In the genomic region with DNA sequence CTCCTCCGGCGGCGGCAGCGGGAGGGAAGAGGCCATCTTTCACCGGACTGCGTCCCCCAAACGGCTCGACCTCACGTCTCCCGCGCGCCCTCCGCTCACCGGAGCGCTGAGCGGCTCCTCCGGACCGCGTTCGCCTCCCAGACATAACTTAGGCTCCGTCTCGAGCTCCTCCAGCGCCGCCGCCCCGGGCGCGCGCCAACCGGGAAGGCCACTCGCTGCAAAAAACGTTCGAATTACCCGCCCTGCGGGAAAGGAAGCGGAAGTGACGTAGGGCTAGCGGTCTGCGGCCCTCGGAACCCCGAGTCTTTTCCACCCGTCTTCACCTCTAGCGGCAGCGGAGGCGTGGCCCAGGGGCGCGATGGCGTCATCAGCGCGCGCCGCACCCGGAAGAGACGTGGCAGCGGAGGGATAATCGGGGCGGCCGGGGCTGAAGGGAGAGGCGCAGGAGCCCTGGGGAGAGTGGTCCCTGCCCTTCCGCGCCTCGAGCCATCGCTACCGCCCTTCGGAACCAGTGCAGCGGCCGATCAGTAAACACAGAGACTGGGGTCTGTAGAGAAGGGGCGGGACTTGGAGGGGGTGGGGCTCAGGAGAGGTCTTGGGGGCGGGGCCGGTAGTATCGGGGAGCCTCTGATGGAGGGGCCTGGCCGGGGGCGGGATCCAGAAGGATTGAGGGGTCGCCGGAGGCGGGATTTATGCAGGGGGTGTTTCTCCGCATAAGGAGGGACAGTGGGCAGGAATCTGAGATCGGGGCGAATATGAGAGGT, we compare ENCODE assay signal across 8 cellular contexts. TPM values are rescaled to one million over a fixed set of nuclear protein-coding genes. Genes with fewer than 3 reads are reported as not detected.
DNase-seq lines count a peak whose midpoint lies in the region; ATAC-seq and TF ChIP-seq lines count a peak whose summit lies in the region.

Gene CDCA5 (minus strand): TSS at position 207 of the 764 bp plus-strand sequence. CDS start 62 bp downstream, at position 145.
Gene ZFPL1 (plus strand): TSS at position 389 of the 764 bp plus-strand sequence. CDS start 477 bp downstream, outside the sequence.

- H3K4me3 ChIP-seq in left ventricle myocardium inferior: peak within 1 kb of the TSS; percentile 85

- H3K27ac Mint-ChIP-seq in progenitor cell of endocrine pancreas: peak within 1 kb of the TSS; percentile 99

- peaks cover 27% of the 10 kb centered on the region for H3K4me1 ChIP-seq in left ventricle myocardium inferior

- intact Hi-C loops in left ventricle myocardium inferior (cut with micrococcal nuclease): no loop called here

- no peaks in the 10 kb centered on the region for H3K9me3 Mint-ChIP-seq in progenitor cell of endocrine pancreas (ENCODE audit: low read depth)

- TF ChIP-seq CTCF in left ventricle myocardium inferior (IDR thresholded peaks at IDR 0.05; ENCODE audit: borderline replicate concordance) (no peak), progenitor cell of endocrine pancreas (IDR thresholded peaks at IDR 0.05; ENCODE audit: unreplicated experiment) (no peak)

- peaks cover 37% of the 10 kb centered on the region for H3K36me3 ChIP-seq in left ventricle myocardium inferior

- no peaks in the 10 kb centered on the region for H3K9me3 ChIP-seq in left ventricle myocardium inferior (replicated peaks)

- no peaks in the 10 kb centered on the region for H3K27me3 ChIP-seq in left ventricle myocardium inferior (ENCODE audit: low read depth)

- peaks cover 7% of the 10 kb centered on the region for H3K36me3 Mint-ChIP-seq in progenitor cell of endocrine pancreas (ENCODE audit: insufficient read depth)

- peak; percentile 85 for ATAC-seq in GM18498 (IDR thresholded peaks at IDR 0.05; ENCODE audit: unreplicated experiment)
- ATAC-seq in HG02938 (IDR thresholded peaks at IDR 0.05; ENCODE audit: unreplicated experiment): peak; percentile 74

- peak within 1 kb of the TSS; percentile 96 for H3K27ac ChIP-seq in angular gyrus (ENCODE audit: low read depth, low read length)
- H3K27ac ChIP-seq in left ventricle myocardium inferior (replicated peaks): peak within 1 kb of the TSS; percentile 93

- H3K27me3 Mint-ChIP-seq in progenitor cell of endocrine pancreas: no peaks in the 10 kb centered on the region

- peaks cover 15% of the 10 kb centered on the region for H3K4me1 Mint-ChIP-seq in progenitor cell of endocrine pancreas (ENCODE audit: low read depth)

- DNase-seq in NCI-H187 treated with DMSO at 0.1 percent for 48 hours (lab: John Stamatoyannopoulos, UW) (peak; percentile 89), T-helper 2 cell (peak; percentile 90 to 98 (median 93)), left ventricle myocardium inferior (peak; percentile 94), progenitor cell of endocrine pancreas (ENCODE audit: low spot score, unreplicated experiment) (peak; percentile 93), ureter (ENCODE audit: low spot score) (peak; percentile 95)

- peak within 1 kb of the TSS; percentile 95 for H3K4me3 Mint-ChIP-seq in progenitor cell of endocrine pancreas (ENCODE audit: low read depth)

RNA-seq across cellular contexts. Expression of gene CDCA5, which starts in this region (rescaled TPM):
- total RNA-seq in left ventricle myocardium inferior (1.3 TPM), progenitor cell of endocrine pancreas (25.1 and 25.9 TPM in 2 replicates), ureter (1.9 TPM)

RNA-seq across cellular contexts. Expression of gene ZFPL1, which starts in this region (rescaled TPM):
- 23.1 TPM for total RNA-seq in left ventricle myocardium inferior
- 40.4 and 43.3 TPM in 2 replicates for total RNA-seq in progenitor cell of endocrine pancreas
- 33.7 TPM for total RNA-seq in ureter

Comparison
In these comparisons a context has a peak if more than half of its experiments do, and no peak if none do; other contexts are left out.
1. Peak in every context shown above with its lines: DNase-seq, ATAC-seq, H3K4me3 ChIP-seq and H3K27ac ChIP-seq.